ENCODE assay signal across 7 cellular contexts in the genomic region with DNA sequence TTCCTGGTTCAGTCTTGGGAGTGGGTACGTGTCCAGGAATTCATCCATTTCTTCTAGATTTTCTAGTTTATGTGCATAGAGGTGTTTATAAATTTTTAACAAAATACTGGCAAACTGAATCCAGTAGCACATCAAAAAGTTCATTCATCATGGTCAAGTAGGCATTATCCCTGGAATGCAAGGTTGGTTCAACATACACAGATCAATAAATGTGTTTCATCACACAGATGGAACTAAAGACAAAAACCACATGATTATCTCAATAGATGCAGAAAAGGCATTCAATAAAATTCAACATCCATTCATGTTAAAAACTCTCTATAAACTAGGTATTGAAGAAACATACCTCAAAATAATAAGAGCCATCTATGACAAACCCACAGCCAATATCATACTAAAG. TPM values are rescaled to one million over a fixed set of nuclear protein-coding genes. Genes with fewer than 3 reads are reported as not detected.
"Had no signal": no experiment of that assay in that cellular context is flagged by ENCODE, and none has a peak within 500 bp of the region (broad histone marks: within the 10 kb centered on the region; RNA-seq: fewer than 3 reads in every experiment).

No MANE protein-coding gene starts in this region.

RNA-seq across cellular contexts. Expression of a gene that starts 18.5 kb away (rescaled TPM):
- total RNA-seq: GM23248, H1, H7, H9 had no signal
- polyA plus RNA-seq: GM23248, H1 had no signal

RNA-seq across cellular contexts. Expression of a gene that starts 28.1 kb away (rescaled TPM):
- total RNA-seq: GM23248, GM23338, H1, H4, H7, H9 had no signal
- polyA plus RNA-seq: GM23248, GM23338, H1 had no signal

RNA-seq across cellular contexts. Expression of a gene that starts 43.9 kb away (rescaled TPM):
- total RNA-seq: GM23248, GM23338, H1, H4, H7, H9, HFFc6 had no signal
- polyA plus RNA-seq: GM23248, GM23338, H1 had no signal
